In genomic region chr14:53399057-53399456, GRCh38 we compare ENCODE assay signal across 11 cellular contexts.
DNase-seq lines count a peak whose midpoint lies in the region; ATAC-seq, FAIRE-seq and TF ChIP-seq lines count a peak whose summit lies in the region.
"Had no signal": no experiment of that assay in that cellular context is flagged by ENCODE, and none has a peak within 500 bp of the region (broad histone marks: within the 10 kb centered on the region; RNA-seq: fewer than 3 reads in every experiment).

No MANE protein-coding gene starts in this region.

- H3K27ac ChIP-seq in A673 (ENCODE audit: low read depth, low read length, poor library complexity, severe bottlenecking) (no peak overlapping the region), ovary (no peak overlapping the region)
- H3K27ac ChIP-seq: cardiac muscle cell had no signal

- BruUV-seq in A673 (replicated peaks; lab: Mats Ljungman, UMichigan) = no TSS peak

- FAIRE-seq in GM12891 (lab: Jason Lieb, UNC) = no peak

- H3K4me1 ChIP-seq in A673 (ENCODE audit: insufficient read depth, low read length, poor library complexity, severe bottlenecking) (no peaks in the 10 kb centered on the region), ovary (ENCODE audit: insufficient read depth) (no peaks in the 10 kb centered on the region)

- POLR2A ChIA-PET in A673 (lab: Charles Lee; ENCODE audit: low non-redundant PET) (no interaction called here), WTC11 (lab: Charles Lee) (no interaction called here)

- H3K27me3 Mint-ChIP-seq in WTC11 (ENCODE audit: low read depth) (peaks cover 8% of the 10 kb centered on the region), glutamatergic neuron (ENCODE audit: unreplicated experiment) (peaks cover 2% of the 10 kb centered on the region)

- intact Hi-C loops in A673 (cut with micrococcal nuclease; ENCODE audit: unreplicated experiment) (no loop called here), ovary (cut with DNase I) (no loop called here)

- H3K4me1 Mint-ChIP-seq in WTC11 = 0 out of 2 replicates have a peak, but pooled peaks cover 5% of the 10 kb centered on the region
- no peaks in the 10 kb centered on the region for H3K4me1 Mint-ChIP-seq in glutamatergic neuron (ENCODE audit: low read depth, unreplicated experiment)

- CTCF ChIA-PET in A673 (lab: Charles Lee) (interaction anchor here (0.5 to 1.2 kb wide), 2 partner anchors 115 to 949 kb away, joined by 3 to 5 read pairs; no protein-coding TSS in a partner anchor), WTC11 (lab: Charles Lee) (interaction anchor here (0.6 to 1.7 kb wide), 23 partner anchors 8 to 968 kb away, joined by 3 to 21 read pairs (median 4); no protein-coding TSS in a partner anchor)

- peaks cover 12% of the 10 kb centered on the region for H3K27me3 ChIP-seq in A673 (replicated peaks; ENCODE audit: insufficient read depth, low read depth, low read length, poor library complexity)
- no peaks in the 10 kb centered on the region for H3K27me3 ChIP-seq in H7 (ENCODE audit: control insufficient read depth, insufficient read depth, low read length)
- no peaks in the 10 kb centered on the region for H3K27me3 ChIP-seq in ovary
- H3K27me3 ChIP-seq: cardiac muscle cell had no signal

- TF ChIP-seq CTCF in A673 (conservative IDR thresholded peaks at IDR 0.05; ENCODE audit: low read depth, low read length) = peak; percentile 42
- no peak for TF ChIP-seq CTCF in WTC11 (IDR thresholded peaks at IDR 0.05)
- peak; percentile 39 for TF ChIP-seq CTCF in glutamatergic neuron (IDR thresholded peaks at IDR 0.05; ENCODE audit: partially characterized antibody, unreplicated experiment)
- no peak for TF ChIP-seq CTCF in ovary (IDR thresholded peaks at IDR 0.05)

- TF ChIP-seq POLR2A in GM12891 (IDR thresholded peaks at IDR 0.05; ENCODE audit: low read depth, low read length) = no peak
- TF ChIP-seq POLR2A in ovary (IDR thresholded peaks at IDR 0.05) = no peak

- H3K36me3 Mint-ChIP-seq in WTC11 = peaks cover 21% of the 10 kb centered on the region
- H3K36me3 Mint-ChIP-seq in glutamatergic neuron (ENCODE audit: unreplicated experiment) = peaks cover 5% of the 10 kb centered on the region

- H3K36me3 ChIP-seq in A673 (ENCODE audit: insufficient read depth, low read length, poor library complexity, severe bottlenecking) (no peaks in the 10 kb centered on the region), H7 (replicated peaks; ENCODE audit: control insufficient read depth, insufficient read depth, low read length) (no peaks in the 10 kb centered on the region), ovary (no peaks in the 10 kb centered on the region)
- H3K36me3 ChIP-seq: cardiac muscle cell had no signal

- TF ChIP-seq EP300 in ovary (IDR thresholded peaks at IDR 0.05) = no peak

- ATAC-seq in WTC11 = peak; percentile 83

- DNase-seq in A673 (ENCODE audit: low spot score) (peak; percentile 45), H7 (peak; percentile 42), WTC11 (ENCODE audit: low spot score) (peak; percentile 58), glutamatergic neuron (no peak), GM19240 (ENCODE audit: insufficient read length, low spot score) (no peak), GM12891 (ENCODE audit: insufficient read length, low spot score) (no peak), SKM-1 treated with dmso at 0.1 percent for 144 hours (lab: John Stamatoyannopoulos, UW; ENCODE audit: unreplicated experiment) (no peak), ovary (no peak)
- DNase-seq: C1 segment of cervical spinal cord, NCI-H2029 had no signal

- H3K4me3 Mint-ChIP-seq in WTC11 = no peak overlapping the region
- no peak overlapping the region for H3K4me3 Mint-ChIP-seq in glutamatergic neuron (ENCODE audit: unreplicated experiment)

- H3K27ac Mint-ChIP-seq in WTC11 = no peak overlapping the region
- H3K27ac Mint-ChIP-seq in glutamatergic neuron (ENCODE audit: unreplicated experiment) = no peak overlapping the region

- H3K4me3 ChIP-seq in A673 (ENCODE audit: low read depth, low read length, poor library complexity, severe bottlenecking) (no peak overlapping the region), H7 (ENCODE audit: insufficient read depth, low read depth, low read length) (no peak overlapping the region), ovary (no peak overlapping the region)
- H3K4me3 ChIP-seq: cardiac muscle cell had no signal

- peaks cover 43% of the 10 kb centered on the region for H3K9me3 Mint-ChIP-seq in WTC11
- H3K9me3 Mint-ChIP-seq in glutamatergic neuron (ENCODE audit: unreplicated experiment) = peaks cover 6% of the 10 kb centered on the region

- H3K9me3 ChIP-seq in A673 (ENCODE audit: low read depth, low read length, poor library complexity, severe bottlenecking) (peaks cover 9% of the 10 kb centered on the region), ovary (no peaks in the 10 kb centered on the region)

- 58 to 82% (median 72%) methylated on average over 7 of the region's 7 CpGs for WGBS in ovary, 3 donors

TF ChIP-seq in WTC11, 78 proteins besides CTCF, POLR2A, EP300 and RAD21:
- 0 out of 2 replicates have a peak, but pooled peaks have one; percentile 13 for TF ChIP-seq ZNF317 (CRISPR knock-in tag; IDR thresholded peaks at IDR 0.05; ENCODE audit: borderline replicate concordance, low read depth)
- TF ChIP-seq ZNF671 (CRISPR knock-in tag; IDR thresholded peaks at IDR 0.05) = no peak

TF ChIP-seq in GM12891, 5 proteins besides CTCF, POLR2A, EP300 and RAD21:
- no peak for TF ChIP-seq POLR2AphosphoS5 (IDR thresholded peaks at IDR 0.05; ENCODE audit: low read depth, low read length)
- TF ChIP-seq PAX5 (IDR thresholded peaks at IDR 0.05; ENCODE audit: insufficient read depth, low read length, severe bottlenecking) = no peak
- TF ChIP-seq TAF1 (IDR thresholded peaks at IDR 0.05; ENCODE audit: low read depth, low read length) = no peak
- TF ChIP-seq SPI1 (IDR thresholded peaks at IDR 0.05; ENCODE audit: low read depth, low read length) = no peak
- TF ChIP-seq POU2F2 (IDR thresholded peaks at IDR 0.05; ENCODE audit: low read depth, low read length) = no peak

Comparison
In these comparisons a context has a peak if more than half of its experiments do, and no peak if none do; other contexts are left out.
1. DNase-seq: peak in A673 (single experiment), H7 (single experiment) and WTC11 (single experiment); none in glutamatergic neuron (single experiment), GM19240 (single experiment), GM12891 (single experiment), SKM-1 treated with dmso at 0.1 percent for 144 hours (single experiment) and ovary (0 of 5).
2. CTCF ChIP-seq: peak in A673 (single experiment) and glutamatergic neuron (single experiment); none in WTC11 (single experiment) and ovary (0 of 3).